Comparison of ENCODE assay signal across 1 cellular context in the genomic region with DNA sequence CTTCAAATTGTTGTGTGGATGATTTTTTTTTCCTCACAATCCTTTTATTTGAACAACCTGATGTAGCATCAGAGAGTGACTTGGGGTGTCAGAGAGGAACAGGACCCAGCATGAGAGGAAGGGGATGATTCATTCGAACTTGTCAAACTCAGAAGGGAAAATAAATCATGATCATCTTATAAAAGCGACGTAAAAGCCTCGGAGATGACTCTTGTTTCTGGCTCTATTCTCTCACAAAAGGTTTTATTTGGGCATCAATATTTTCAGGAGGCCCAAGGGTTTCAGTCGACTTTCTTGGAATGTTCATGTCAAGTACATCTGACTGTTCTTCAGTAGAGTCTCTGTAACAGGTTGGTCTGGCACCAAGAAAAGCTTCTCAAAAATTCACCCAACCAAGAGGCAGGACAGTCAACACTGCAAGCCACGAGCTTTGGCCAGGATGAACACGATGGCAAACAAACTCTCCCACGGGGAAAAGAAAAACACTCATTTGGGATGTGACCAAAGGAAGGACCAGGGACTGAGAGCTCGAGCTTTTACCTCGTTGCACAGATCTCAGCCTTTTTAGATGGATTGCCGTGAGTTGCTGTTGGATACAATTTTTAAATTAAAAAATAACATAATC.
TF ChIP-seq lines count a peak whose summit lies in the region.

No MANE protein-coding gene starts in this region.

TF ChIP-seq in GM23338, 12 proteins besides CTCF, POLR2A, EP300 and RAD21 (continued from another document):
- TF ChIP-seq, protein P1, sequence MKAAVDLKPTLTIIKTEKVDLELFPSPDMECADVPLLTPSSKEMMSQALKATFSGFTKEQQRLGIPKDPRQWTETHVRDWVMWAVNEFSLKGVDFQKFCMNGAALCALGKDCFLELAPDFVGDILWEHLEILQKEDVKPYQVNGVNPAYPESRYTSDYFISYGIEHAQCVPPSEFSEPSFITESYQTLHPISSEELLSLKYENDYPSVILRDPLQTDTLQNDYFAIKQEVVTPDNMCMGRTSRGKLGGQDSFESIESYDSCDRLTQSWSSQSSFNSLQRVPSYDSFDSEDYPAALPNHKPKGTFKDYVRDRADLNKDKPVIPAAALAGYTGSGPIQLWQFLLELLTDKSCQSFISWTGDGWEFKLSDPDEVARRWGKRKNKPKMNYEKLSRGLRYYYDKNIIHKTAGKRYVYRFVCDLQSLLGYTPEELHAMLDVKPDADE (IDR thresholded peaks at IDR 0.05), result no peak
- TF ChIP-seq CREB1 (CRISPR knock-in tag; IDR thresholded peaks at IDR 0.05; ENCODE audit: low read depth) (no peak), STAT1 (IDR thresholded peaks at IDR 0.05; ENCODE audit: unreplicated experiment) (no peak), NANOG (IDR thresholded peaks at IDR 0.05; ENCODE audit: borderline replicate concordance) (no peak), ZNF331 (CRISPR knock-in tag; IDR thresholded peaks at IDR 0.05; ENCODE audit: low read depth) (no peak)
- TF ChIP-seq, protein P2, sequence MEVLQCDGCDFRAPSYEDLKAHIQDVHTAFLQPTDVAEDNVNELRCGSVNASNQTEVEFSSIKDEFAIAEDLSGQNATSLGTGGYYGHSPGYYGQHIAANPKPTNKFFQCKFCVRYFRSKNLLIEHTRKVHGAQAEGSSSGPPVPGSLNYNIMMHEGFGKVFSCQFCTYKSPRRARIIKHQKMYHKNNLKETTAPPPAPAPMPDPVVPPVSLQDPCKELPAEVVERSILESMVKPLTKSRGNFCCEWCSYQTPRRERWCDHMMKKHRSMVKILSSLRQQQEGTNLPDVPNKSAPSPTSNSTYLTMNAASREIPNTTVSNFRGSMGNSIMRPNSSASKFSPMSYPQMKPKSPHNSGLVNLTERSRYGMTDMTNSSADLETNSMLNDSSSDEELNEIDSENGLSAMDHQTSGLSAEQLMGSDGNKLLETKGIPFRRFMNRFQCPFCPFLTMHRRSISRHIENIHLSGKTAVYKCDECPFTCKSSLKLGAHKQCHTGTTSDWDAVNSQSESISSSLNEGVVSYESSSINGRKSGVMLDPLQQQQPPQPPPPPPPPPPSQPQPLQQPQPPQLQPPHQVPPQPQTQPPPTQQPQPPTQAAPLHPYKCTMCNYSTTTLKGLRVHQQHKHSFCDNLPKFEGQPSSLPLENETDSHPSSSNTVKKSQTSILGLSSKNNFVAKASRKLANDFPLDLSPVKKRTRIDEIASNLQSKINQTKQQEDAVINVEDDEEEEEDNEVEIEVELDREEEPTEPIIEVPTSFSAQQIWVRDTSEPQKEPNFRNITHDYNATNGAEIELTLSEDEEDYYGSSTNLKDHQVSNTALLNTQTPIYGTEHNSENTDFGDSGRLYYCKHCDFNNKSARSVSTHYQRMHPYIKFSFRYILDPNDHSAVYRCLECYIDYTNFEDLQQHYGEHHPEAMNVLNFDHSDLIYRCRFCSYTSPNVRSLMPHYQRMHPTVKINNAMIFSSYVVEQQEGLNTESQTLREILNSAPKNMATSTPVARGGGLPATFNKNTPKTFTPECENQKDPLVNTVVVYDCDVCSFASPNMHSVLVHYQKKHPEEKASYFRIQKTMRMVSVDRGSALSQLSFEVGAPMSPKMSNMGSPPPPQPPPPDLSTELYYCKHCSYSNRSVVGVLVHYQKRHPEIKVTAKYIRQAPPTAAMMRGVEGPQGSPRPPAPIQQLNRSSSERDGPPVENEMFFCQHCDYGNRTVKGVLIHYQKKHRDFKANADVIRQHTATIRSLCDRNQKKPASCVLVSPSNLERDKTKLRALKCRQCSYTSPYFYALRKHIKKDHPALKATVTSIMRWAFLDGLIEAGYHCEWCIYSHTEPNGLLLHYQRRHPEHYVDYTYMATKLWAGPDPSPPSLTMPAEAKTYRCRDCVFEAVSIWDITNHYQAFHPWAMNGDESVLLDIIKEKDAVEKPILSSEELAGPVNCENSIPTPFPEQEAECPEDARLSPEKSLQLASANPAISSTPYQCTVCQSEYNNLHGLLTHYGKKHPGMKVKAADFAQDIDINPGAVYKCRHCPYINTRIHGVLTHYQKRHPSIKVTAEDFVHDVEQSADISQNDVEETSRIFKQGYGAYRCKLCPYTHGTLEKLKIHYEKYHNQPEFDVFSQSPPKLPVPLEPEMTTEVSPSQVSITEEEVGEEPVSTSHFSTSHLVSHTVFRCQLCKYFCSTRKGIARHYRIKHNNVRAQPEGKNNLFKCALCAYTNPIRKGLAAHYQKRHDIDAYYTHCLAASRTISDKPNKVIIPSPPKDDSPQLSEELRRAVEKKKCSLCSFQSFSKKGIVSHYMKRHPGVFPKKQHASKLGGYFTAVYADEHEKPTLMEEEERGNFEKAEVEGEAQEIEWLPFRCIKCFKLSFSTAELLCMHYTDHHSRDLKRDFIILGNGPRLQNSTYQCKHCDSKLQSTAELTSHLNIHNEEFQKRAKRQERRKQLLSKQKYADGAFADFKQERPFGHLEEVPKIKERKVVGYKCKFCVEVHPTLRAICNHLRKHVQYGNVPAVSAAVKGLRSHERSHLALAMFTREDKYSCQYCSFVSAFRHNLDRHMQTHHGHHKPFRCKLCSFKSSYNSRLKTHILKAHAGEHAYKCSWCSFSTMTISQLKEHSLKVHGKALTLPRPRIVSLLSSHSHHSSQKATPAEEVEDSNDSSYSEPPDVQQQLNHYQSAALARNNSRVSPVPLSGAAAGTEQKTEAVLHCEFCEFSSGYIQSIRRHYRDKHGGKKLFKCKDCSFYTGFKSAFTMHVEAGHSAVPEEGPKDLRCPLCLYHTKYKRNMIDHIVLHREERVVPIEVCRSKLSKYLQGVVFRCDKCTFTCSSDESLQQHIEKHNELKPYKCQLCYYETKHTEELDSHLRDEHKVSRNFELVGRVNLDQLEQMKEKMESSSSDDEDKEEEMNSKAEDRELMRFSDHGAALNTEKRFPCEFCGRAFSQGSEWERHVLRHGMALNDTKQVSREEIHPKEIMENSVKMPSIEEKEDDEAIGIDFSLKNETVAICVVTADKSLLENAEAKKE (CRISPR knock-in tag; IDR thresholded peaks at IDR 0.05), result no peak
